ENCODE assay signal across 1 cellular context in the genomic region with DNA sequence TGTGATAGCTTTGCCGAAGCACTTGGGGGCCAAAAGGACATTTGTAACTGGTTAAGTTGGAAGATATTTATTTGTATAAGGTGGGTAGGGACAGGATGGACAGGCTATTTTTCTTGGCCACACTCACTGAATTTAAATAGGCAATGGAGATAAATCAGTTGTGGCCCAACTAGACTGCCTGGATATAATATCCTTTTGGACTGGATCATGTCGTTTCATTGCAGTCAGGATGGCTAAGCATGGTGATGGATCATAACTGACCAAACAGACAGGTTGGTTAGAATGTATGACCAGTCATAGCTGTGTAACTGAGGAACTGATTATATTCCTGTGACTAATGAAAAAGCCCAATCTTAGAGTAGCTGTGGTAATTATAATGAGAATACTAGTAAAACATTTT.
TF ChIP-seq lines count a peak whose summit lies in the region.

No MANE protein-coding gene starts in this region.

TF ChIP-seq in IMR-90, 13 proteins besides CTCF, POLR2A, EP300 and RAD21:
- no peak for TF ChIP-seq CEBPB (IDR thresholded peaks at IDR 0.05; ENCODE audit: low read depth, low read length)
- TF ChIP-seq MXI1 (IDR thresholded peaks at IDR 0.05; ENCODE audit: borderline replicate concordance, low read depth, low read length), result no peak
- TF ChIP-seq MAFK (IDR thresholded peaks at IDR 0.05; ENCODE audit: low read depth, low read length), result no peak
- no peak for TF ChIP-seq MAZ (IDR thresholded peaks at IDR 0.05; ENCODE audit: borderline replicate concordance, low read depth, low read length)
- TF ChIP-seq CHD1 (IDR thresholded peaks at IDR 0.05; ENCODE audit: low read depth, low read length), result no peak
- no peak for TF ChIP-seq RCOR1 (IDR thresholded peaks at IDR 0.05; ENCODE audit: insufficient replicate concordance, low read length)
- TF ChIP-seq BHLHE40 (IDR thresholded peaks at IDR 0.05; ENCODE audit: low read depth, low read length), result no peak
- TF ChIP-seq NFE2L2 (IDR thresholded peaks at IDR 0.05; ENCODE audit: low read depth, low read length), result no peak
- TF ChIP-seq, protein P1, sequence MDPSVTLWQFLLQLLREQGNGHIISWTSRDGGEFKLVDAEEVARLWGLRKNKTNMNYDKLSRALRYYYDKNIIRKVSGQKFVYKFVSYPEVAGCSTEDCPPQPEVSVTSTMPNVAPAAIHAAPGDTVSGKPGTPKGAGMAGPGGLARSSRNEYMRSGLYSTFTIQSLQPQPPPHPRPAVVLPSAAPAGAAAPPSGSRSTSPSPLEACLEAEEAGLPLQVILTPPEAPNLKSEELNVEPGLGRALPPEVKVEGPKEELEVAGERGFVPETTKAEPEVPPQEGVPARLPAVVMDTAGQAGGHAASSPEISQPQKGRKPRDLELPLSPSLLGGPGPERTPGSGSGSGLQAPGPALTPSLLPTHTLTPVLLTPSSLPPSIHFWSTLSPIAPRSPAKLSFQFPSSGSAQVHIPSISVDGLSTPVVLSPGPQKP (IDR thresholded peaks at IDR 0.05; ENCODE audit: borderline replicate concordance, low read depth, low read length), result no peak
- TF ChIP-seq, protein P2, sequence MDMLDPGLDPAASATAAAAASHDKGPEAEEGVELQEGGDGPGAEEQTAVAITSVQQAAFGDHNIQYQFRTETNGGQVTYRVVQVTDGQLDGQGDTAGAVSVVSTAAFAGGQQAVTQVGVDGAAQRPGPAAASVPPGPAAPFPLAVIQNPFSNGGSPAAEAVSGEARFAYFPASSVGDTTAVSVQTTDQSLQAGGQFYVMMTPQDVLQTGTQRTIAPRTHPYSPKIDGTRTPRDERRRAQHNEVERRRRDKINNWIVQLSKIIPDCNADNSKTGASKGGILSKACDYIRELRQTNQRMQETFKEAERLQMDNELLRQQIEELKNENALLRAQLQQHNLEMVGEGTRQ (IDR thresholded peaks at IDR 0.05; ENCODE audit: low read depth, low read length), result no peak
- no peak for TF ChIP-seq FOS (IDR thresholded peaks at IDR 0.05; ENCODE audit: low read depth, low read length)
- TF ChIP-seq SMC3 (IDR thresholded peaks at IDR 0.05; ENCODE audit: low read depth, low read length), result no peak
- TF ChIP-seq RFX5 (IDR thresholded peaks at IDR 0.05; ENCODE audit: low read depth, low read length), result no peak
